Comparison of ENCODE assay signal across 10 cellular contexts in genomic region chr7:33982425-33982786, GRCh38.
DNase-seq lines count a peak whose midpoint lies in the region; ATAC-seq, FAIRE-seq and TF ChIP-seq lines count a peak whose summit lies in the region.
"Had no signal": no experiment of that assay in that cellular context is flagged by ENCODE, and none has a peak within 500 bp of the region (broad histone marks: within the 10 kb centered on the region; RNA-seq: fewer than 3 reads in every experiment).

No MANE protein-coding gene starts in this region.

- H3K4me1 Mint-ChIP-seq in neural crest cell = no peaks in the 10 kb centered on the region
- H3K4me1 Mint-ChIP-seq in natural killer cell = no peaks in the 10 kb centered on the region
- H3K4me1 Mint-ChIP-seq in activated CD4-positive, alpha-beta T cell treated with anti-CD3 and anti-CD28 coated beads, Interleukin-2, amount 10 ng/mL, durations not matched to agents 7 days and 5 days = no peaks in the 10 kb centered on the region

- H3K27ac Mint-ChIP-seq in neural crest cell (ENCODE audit: unreplicated experiment) (no peak overlapping the region), natural killer cell (no peak overlapping the region)
- no peak overlapping the region for H3K27ac Mint-ChIP-seq in activated CD4-positive, alpha-beta T cell treated with anti-CD3 and anti-CD28 coated beads, Interleukin-2, amount 10 ng/mL, durations not matched to agents 7 days and 5 days

- FAIRE-seq in D721Med (lab: Jason Lieb, UNC) = no peak

- intact Hi-C loops in natural killer cell (cut with micrococcal nuclease) = no loop called here

- H3K9me3 Mint-ChIP-seq in neural crest cell = no peaks in the 10 kb centered on the region
- no peaks in the 10 kb centered on the region for H3K9me3 Mint-ChIP-seq in natural killer cell
- no peaks in the 10 kb centered on the region for H3K9me3 Mint-ChIP-seq in activated CD4-positive, alpha-beta T cell treated with anti-CD3 and anti-CD28 coated beads, Interleukin-2, amount 10 ng/mL, durations not matched to agents 7 days and 5 days

- no peak for TF ChIP-seq POLR2A in NB4 (IDR thresholded peaks at IDR 0.05; ENCODE audit: extremely low read depth, insufficient read length)

- CTCF ChIA-PET in activated CD4-positive, alpha-beta T cell treated with anti-CD3 and anti-CD28 coated beads, Interleukin-2, amount 10 ng/mL, durations not matched to agents 7 days and 5 days (lab: Charles Lee) = interaction anchor here (0.6 to 0.7 kb wide), 2 partner anchors 23 to 1302 kb away, joined by 3 read pairs; no protein-coding TSS in a partner anchor

- peaks cover 3% of the 10 kb centered on the region for H3K27me3 Mint-ChIP-seq in neural crest cell (ENCODE audit: low read depth)
- no peaks in the 10 kb centered on the region for H3K27me3 Mint-ChIP-seq in natural killer cell (ENCODE audit: low read depth in 2 of 2)
- no peaks in the 10 kb centered on the region for H3K27me3 Mint-ChIP-seq in activated CD4-positive, alpha-beta T cell treated with anti-CD3 and anti-CD28 coated beads, Interleukin-2, amount 10 ng/mL, durations not matched to agents 7 days and 5 days

- TF ChIP-seq CTCF in D721Med (IDR thresholded peaks at IDR 0.05; ENCODE audit: insufficient read depth, missing control alignments) (peak; percentile 26), NB4 (IDR thresholded peaks at IDR 0.05; ENCODE audit: low read depth, low read length) (peak; percentile 29), choroid plexus epithelial cell (conservative IDR thresholded peaks at IDR 0.05; ENCODE audit: low read depth, low read length) (peak; percentile 90), neural crest cell (conservative IDR thresholded peaks at IDR 0.05) (peak; percentile 55), natural killer cell (IDR thresholded peaks at IDR 0.05) (no peak)

- POLR2A ChIA-PET in activated CD4-positive, alpha-beta T cell treated with anti-CD3 and anti-CD28 coated beads, Interleukin-2, amount 10 ng/mL, durations not matched to agents 7 days and 5 days (lab: Charles Lee) = no interaction called here

- H3K4me3 ChIP-seq in NB4 (ENCODE audit: low read depth, low read length) (no peak overlapping the region), choroid plexus epithelial cell (ENCODE audit: low read depth, low read length) (no peak overlapping the region)
- H3K4me3 ChIP-seq: adrenal gland had no signal

- ATAC-seq in natural killer cell (no peak), GM18909 (IDR thresholded peaks at IDR 0.05; ENCODE audit: poor library complexity, unreplicated experiment) (no peak), GM19463 (IDR thresholded peaks at IDR 0.05; ENCODE audit: unreplicated experiment) (no peak)

- DNase-seq in D721Med (ENCODE audit: insufficient read length, low spot score) (no peak), NB4 (ENCODE audit: low read depth) (peak; percentile 18), choroid plexus epithelial cell (ENCODE audit: low read depth) (peak; percentile 90), neural crest cell (ENCODE audit: low read depth, low spot score) (no peak), natural killer cell (no peak)
- DNase-seq in activated CD4-positive, alpha-beta T cell treated with anti-CD3 and anti-CD28 coated beads, Interleukin-2, amount 10 ng/mL, durations not matched to agents 7 days and 5 days = no peak
- DNase-seq: adrenal gland, NCI-H1092 had no signal

- H3K4me3 Mint-ChIP-seq in neural crest cell (no peak overlapping the region), natural killer cell (no peak overlapping the region)
- no peak overlapping the region for H3K4me3 Mint-ChIP-seq in activated CD4-positive, alpha-beta T cell treated with anti-CD3 and anti-CD28 coated beads, Interleukin-2, amount 10 ng/mL, durations not matched to agents 7 days and 5 days

- no peaks in the 10 kb centered on the region for H3K36me3 Mint-ChIP-seq in neural crest cell (ENCODE audit: low read depth)
- no peaks in the 10 kb centered on the region for H3K36me3 Mint-ChIP-seq in natural killer cell
- H3K36me3 Mint-ChIP-seq in activated CD4-positive, alpha-beta T cell treated with anti-CD3 and anti-CD28 coated beads, Interleukin-2, amount 10 ng/mL, durations not matched to agents 7 days and 5 days (ENCODE audit: low read depth) = no peaks in the 10 kb centered on the region

Comparison
In these comparisons a context has a peak if more than half of its experiments do, and no peak if none do; other contexts are left out.
1. DNase-seq: peak in NB4 (single experiment) and choroid plexus epithelial cell (single experiment); none in D721Med (single experiment), neural crest cell (single experiment), natural killer cell (single experiment) and activated CD4-positive, alpha-beta T cell treated with anti-CD3 and anti-CD28 coated beads, Interleukin-2, amount 10 ng/mL, durations not matched to agents 7 days and 5 days (single experiment).